ENCODE assay signal across 26 cellular contexts in genomic region chr4:149881744-149882143, GRCh38.
"Had no signal": no experiment of that assay in that cellular context is flagged by ENCODE, and none has a peak within 500 bp of the region (broad histone marks: within the 10 kb centered on the region; RNA-seq: fewer than 3 reads in every experiment).

No MANE protein-coding gene starts in this region.

- DNase-seq: hippocampal formation; kidney glomerular epithelial cell; left cardiac atrium; mesendoderm; naive B cell; natural killer cell; nephron progenitor cell; nucleus accumbens; pancreas; posterior cingulate gyrus; retina; right lobe of liver; stimulated activated CD4-positive, alpha-beta T cell treated with anti-CD3 and anti-CD28 coated beads, Interleukin-1b, Interleukin-23, amount 100 ng/mL, for 48 hours; stimulated activated CD4-positive, alpha-beta T cell treated with anti-CD3 and anti-CD28 coated beads, Interleukin-2, amount 100 ng/mL, for 48 hours; stimulated activated CD4-positive, alpha-beta T cell treated with anti-CD3 and anti-CD28 coated beads, Interleukin-4, amount 100 ng/mL, for 4 hours; stimulated activated CD8-positive, alpha-beta memory T cell treated with anti-CD3 and anti-CD28 coated beads, Interleukin-4, amount 100 ng/mL, for 48 hours; stimulated activated naive CD4-positive, alpha-beta T cell treated with Interleukin-2 at 50 U/mL for 16 hours; stimulated activated naive CD8-positive, alpha-beta T cell treated with anti-CD3 and anti-CD28 coated beads, Interleukin-15, amount 100 ng/mL, for 72 hours; substantia nigra; uterus had no signal

- ATAC-seq: left lobe of liver; natural killer cell; pancreas; right lobe of liver; stimulated activated memory B cell treated with anti-CD40 and anti-IgM and Interleukin-4, amounts not matched to agents 10 μg/mL and 1 μg/mL and 100 μg/mL, for 72 hours; stimulated activated naive CD8-positive, alpha-beta T cell treated with anti-CD3 and anti-CD28 coated beads, Interleukin-15, amount 100 ng/mL, for 72 hours had no signal

- H3K36me3 ChIP-seq: pancreas, prostate gland, right lobe of liver, tibial nerve, uterus had no signal

- H3K27me3 ChIP-seq: pancreas, right lobe of liver, tibial nerve, uterus had no signal

- H3K4me2 ChIP-seq: smooth muscle cell had no signal

- H3K27ac ChIP-seq: pancreas, prostate gland, right lobe of liver, tibial nerve, uterus had no signal

- H3K4me3 ChIP-seq: lung, pancreas, prostate gland, right lobe of liver, smooth muscle cell, tibial nerve, uterus had no signal

- H3K4me1 ChIP-seq: pancreas, prostate gland, tibial nerve, uterus had no signal

- H3K9me3 ChIP-seq: pancreas, prostate gland, right lobe of liver, tibial nerve, uterus had no signal
